In genomic region chr9:110514861-110515260, GRCh38 we compare ENCODE assay signal across 29 cellular contexts.
"Had no signal": no experiment of that assay in that cellular context is flagged by ENCODE, and none has a peak within 500 bp of the region (broad histone marks: within the 10 kb centered on the region; RNA-seq: fewer than 3 reads in every experiment).

No MANE protein-coding gene starts in this region.

- H3K27me3 ChIP-seq: ovary, right lobe of liver, sigmoid colon, stomach, thyroid gland, tibial nerve, upper lobe of right lung, uterus had no signal

- H3K9me3 Mint-ChIP-seq: nephron progenitor cell; neural crest cell; stimulated activated naive B cell treated with anti-CD40 and anti-IgM and Interleukin-4, amounts not matched to agents 10 μg/mL and 1 μg/mL and 100 μg/mL, for 72 hours; stimulated activated naive CD8-positive, alpha-beta T cell treated with anti-CD3 and anti-CD28 coated beads, Interleukin-15, Interleukin-2, amounts not matched to agents 100 ng/mL and 50 ng/mL, for 24 hours; type B pancreatic cell had no signal

- H3K4me3 Mint-ChIP-seq: naive thymus-derived CD8-positive, alpha-beta T cell; natural killer cell treated with Interleukin-12 subunit alpha and Interleukin-12 subunit beta and Interleukin-15 and Interleukin-18, amount 100 ng/mL, for 72 hours; nephron progenitor cell; neural crest cell; stimulated activated effector memory CD8-positive, alpha-beta T cell treated with anti-CD3 and anti-CD28 coated beads, Interleukin-12 subunit alpha, Interleukin-12 subunit beta, amount 100 ng/mL, for 72 hours; stimulated activated naive B cell treated with anti-CD40 and anti-IgM and Interleukin-4, amounts not matched to agents 10 μg/mL and 1 μg/mL and 100 μg/mL, for 72 hours; stimulated activated naive CD8-positive, alpha-beta T cell treated with anti-CD3 and anti-CD28 coated beads, Interleukin-15, Interleukin-2, amounts not matched to agents 100 ng/mL and 50 ng/mL, for 24 hours; type B pancreatic cell had no signal

- DNase-seq: naive thymus-derived CD8-positive, alpha-beta T cell; nephron progenitor cell; occipital lobe; ovary; posterior cingulate gyrus; psoas muscle; right cardiac atrium; right lobe of liver; sigmoid colon; small intestine; stimulated activated CD4-positive, alpha-beta T cell treated with anti-CD3 and anti-CD28 coated beads, Interleukin-15, amount 100 ng/mL, for 24 hours; stimulated activated CD4-positive, alpha-beta T cell treated with anti-CD3 and anti-CD28 coated beads, Interleukin-2, amount 100 ng/mL, for 24 hours; stimulated activated CD4-positive, alpha-beta T cell treated with anti-CD3 and anti-CD28 coated beads, Interleukin-2, amount 100 ng/mL, for 48 hours; stimulated activated CD4-positive, alpha-beta T cell treated with anti-CD3 and anti-CD28 coated beads, Interleukin-4, amount 100 ng/mL, for 24 hours; stimulated activated naive B cell treated with anti-CD40 and anti-IgM and Interleukin-4, amounts not matched to agents 10 μg/mL and 1 μg/mL and 100 μg/mL, for 72 hours; stimulated activated naive CD4-positive, alpha-beta T cell treated with Interleukin-2 at 50 U/mL for 16 hours; stomach; thyroid gland; upper lobe of right lung; uterus had no signal

- H3K4me1 Mint-ChIP-seq: naive thymus-derived CD8-positive, alpha-beta T cell; nephron progenitor cell; stimulated activated effector memory CD8-positive, alpha-beta T cell treated with anti-CD3 and anti-CD28 coated beads, Interleukin-12 subunit alpha, Interleukin-12 subunit beta, amount 100 ng/mL, for 72 hours; stimulated activated naive B cell treated with anti-CD40 and anti-IgM and Interleukin-4, amounts not matched to agents 10 μg/mL and 1 μg/mL and 100 μg/mL, for 72 hours had no signal

- H3K27me3 Mint-ChIP-seq: natural killer cell treated with Interleukin-12 subunit alpha and Interleukin-12 subunit beta and Interleukin-15 and Interleukin-18, amount 100 ng/mL, for 72 hours; progenitor cell of endocrine pancreas; type B pancreatic cell had no signal

- ATAC-seq: naive thymus-derived CD8-positive, alpha-beta T cell; natural killer cell treated with Interleukin-12 subunit alpha and Interleukin-12 subunit beta and Interleukin-15 and Interleukin-18, amount 100 ng/mL, for 72 hours; psoas muscle; right cardiac atrium; right lobe of liver; stimulated activated effector memory CD8-positive, alpha-beta T cell treated with anti-CD3 and anti-CD28 coated beads, Interleukin-12 subunit alpha, Interleukin-12 subunit beta, amount 100 ng/mL, for 72 hours; stimulated activated naive B cell treated with anti-CD40 and anti-IgM and Interleukin-4, amounts not matched to agents 10 μg/mL and 1 μg/mL and 100 μg/mL, for 72 hours; upper lobe of right lung had no signal

- H2AFZ ChIP-seq: parathyroid adenoma had no signal

- H3K36me3 Mint-ChIP-seq: naive thymus-derived CD8-positive, alpha-beta T cell; natural killer cell treated with Interleukin-12 subunit alpha and Interleukin-12 subunit beta and Interleukin-15 and Interleukin-18, amount 100 ng/mL, for 72 hours; stimulated activated effector memory CD8-positive, alpha-beta T cell treated with anti-CD3 and anti-CD28 coated beads, Interleukin-12 subunit alpha, Interleukin-12 subunit beta, amount 100 ng/mL, for 72 hours; stimulated activated naive B cell treated with anti-CD40 and anti-IgM and Interleukin-4, amounts not matched to agents 10 μg/mL and 1 μg/mL and 100 μg/mL, for 72 hours; type B pancreatic cell had no signal

- H3K27ac Mint-ChIP-seq: naive thymus-derived CD8-positive, alpha-beta T cell; natural killer cell treated with Interleukin-12 subunit alpha and Interleukin-12 subunit beta and Interleukin-15 and Interleukin-18, amount 100 ng/mL, for 72 hours; nephron progenitor cell; progenitor cell of endocrine pancreas; stimulated activated effector memory CD8-positive, alpha-beta T cell treated with anti-CD3 and anti-CD28 coated beads, Interleukin-12 subunit alpha, Interleukin-12 subunit beta, amount 100 ng/mL, for 72 hours; stimulated activated naive B cell treated with anti-CD40 and anti-IgM and Interleukin-4, amounts not matched to agents 10 μg/mL and 1 μg/mL and 100 μg/mL, for 72 hours; stimulated activated naive CD8-positive, alpha-beta T cell treated with anti-CD3 and anti-CD28 coated beads, Interleukin-15, Interleukin-2, amounts not matched to agents 100 ng/mL and 50 ng/mL, for 24 hours; type B pancreatic cell had no signal

- H3K79me2 ChIP-seq: parathyroid adenoma had no signal

- H3K27ac ChIP-seq: ovary, parathyroid adenoma, psoas muscle, right lobe of liver, sigmoid colon, stomach, thoracic aorta, thyroid gland, tibial nerve, upper lobe of right lung, uterus had no signal

- H3K9me3 ChIP-seq: ovary, psoas muscle, right lobe of liver, sigmoid colon, stomach, thoracic aorta, thyroid gland, tibial nerve, upper lobe of right lung, uterus had no signal

- H3K4me3 ChIP-seq: ovary, psoas muscle, right lobe of liver, sigmoid colon, stomach, thoracic aorta, thyroid gland, tibial nerve, upper lobe of right lung, uterus had no signal

- H3K9ac ChIP-seq: parathyroid adenoma had no signal

- H3K4me1 ChIP-seq: parathyroid adenoma, psoas muscle, right lobe of liver, sigmoid colon, thyroid gland, uterus had no signal

- H3K36me3 ChIP-seq: ovary, right lobe of liver, thyroid gland, upper lobe of right lung, uterus had no signal
